9 cellular contexts compared by ENCODE assay signal in the genomic region with DNA sequence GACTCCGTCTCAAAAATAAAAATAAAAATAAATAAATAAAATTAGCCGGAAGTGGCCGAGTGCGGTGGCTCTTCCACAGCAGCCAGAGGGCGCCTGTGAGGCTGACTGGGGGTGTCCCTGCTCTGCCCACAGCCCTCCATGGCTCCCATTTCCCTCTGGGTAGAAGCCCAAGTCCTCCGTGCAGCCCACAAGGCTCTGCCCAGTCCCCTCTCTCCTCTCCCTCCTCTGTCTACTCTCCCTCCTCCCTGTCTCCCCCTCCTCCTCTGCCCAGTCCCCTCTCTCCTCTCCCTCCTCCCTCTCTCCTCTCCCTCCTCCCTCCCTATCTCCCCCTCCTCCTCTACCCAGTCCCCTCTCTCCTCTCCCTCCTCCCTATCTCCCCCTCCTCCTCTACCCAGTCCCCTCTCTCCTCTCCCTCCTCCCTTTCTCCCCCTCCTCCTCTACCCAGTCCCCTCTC. TPM values are rescaled to one million over a fixed set of nuclear protein-coding genes. Genes with fewer than 3 reads are reported as not detected.
DNase-seq lines count a peak whose midpoint lies in the region; ATAC-seq and TF ChIP-seq lines count a peak whose summit lies in the region.
"Had no signal": no experiment of that assay in that cellular context is flagged by ENCODE, and none has a peak within 500 bp of the region (broad histone marks: within the 10 kb centered on the region; RNA-seq: fewer than 3 reads in every experiment).

No MANE protein-coding gene starts in this region.

- H3K27me3 Mint-ChIP-seq in Caco-2 (ENCODE audit: insufficient read depth, unreplicated experiment): no peaks in the 10 kb centered on the region
- H3K27me3 Mint-ChIP-seq in WTC11 (ENCODE audit: low read depth): no peaks in the 10 kb centered on the region; the same call in 1 of the 2 replicates

- H3K27me3 ChIP-seq in Caco-2 (replicated peaks; ENCODE audit: control insufficient read depth, insufficient read depth, low read length): no peaks in the 10 kb centered on the region

- intact Hi-C loops in Caco-2 (cut with micrococcal nuclease; ENCODE audit: unreplicated experiment): loop anchor here (5.0 to 10.0 kb wide), 2 partner anchors 93 to 211 kb away; a partner anchor contains a TSS

- H3K4me1 Mint-ChIP-seq in Caco-2 (ENCODE audit: low read depth, unreplicated experiment): no peaks in the 10 kb centered on the region
- no peaks in the 10 kb centered on the region for H3K4me1 Mint-ChIP-seq in WTC11

- POLR2A ChIA-PET in Caco-2 (lab: Charles Lee): no interaction called here
- POLR2A ChIA-PET in WTC11 (lab: Charles Lee): no interaction called here

- DNase-seq in Caco-2: peak; percentile 53 to 63
- peak; percentile 53 for DNase-seq in HuH-7 (ENCODE audit: low spot score)
- DNase-seq in WTC11 (ENCODE audit: low spot score): no peak
- DNase-seq in fibroblast of peridontal ligament (ENCODE audit: extremely low read depth): peak; percentile 41
- peak in 2 of 3 donors; percentile 12 to 23 for DNase-seq in stimulated activated CD4-positive, alpha-beta T cell treated with anti-CD3 and anti-CD28 coated beads, TNF-alpha, amount 100 ng/mL, for 48 hours (ENCODE audit: low read depth in 3 of 3)
- no peak for DNase-seq in GDM1 (lab: John Stamatoyannopoulos, UW)

- CTCF ChIA-PET in Caco-2 (lab: Charles Lee): no interaction called here
- CTCF ChIA-PET in WTC11 (lab: Charles Lee): interaction anchor here (1.7 kb wide), 1 partner anchor 90 kb away, joined by 5 read pairs; no protein-coding TSS in a partner anchor

- no TSS peak for BruUV-seq in Caco-2 (replicated peaks; lab: Mats Ljungman, UMichigan)

- no peaks in the 10 kb centered on the region for H3K36me3 ChIP-seq in Caco-2 (ENCODE audit: control insufficient read depth, insufficient read depth, low read length)

- ATAC-seq in WTC11 (no peak), HG02938 (IDR thresholded peaks at IDR 0.05; ENCODE audit: unreplicated experiment) (no peak), GM18502 (IDR thresholded peaks at IDR 0.05; ENCODE audit: poor library complexity, unreplicated experiment) (no peak)

- H3K4me3 ChIP-seq in Caco-2 (ENCODE audit: low read depth, low read length): no peak overlapping the region

- H3K36me3 Mint-ChIP-seq in Caco-2 (ENCODE audit: insufficient read depth, unreplicated experiment) (peaks cover 12% of the 10 kb centered on the region), WTC11 (no peaks in the 10 kb centered on the region)
- H3K36me3 Mint-ChIP-seq: IgD-negative memory B cell had no signal

- peak; percentile 29 for TF ChIP-seq CTCF in Caco-2 (IDR thresholded peaks at IDR 0.05; ENCODE audit: insufficient read depth in 1 of 2, low read depth in 1 of 2, low read length in 1 of 2, severe bottlenecking in 1 of 2, unreplicated experiment in 1 of 2)
- TF ChIP-seq CTCF in WTC11 (IDR thresholded peaks at IDR 0.05): no peak

- H3K27ac Mint-ChIP-seq in Caco-2 (ENCODE audit: unreplicated experiment): no peak overlapping the region
- no peak overlapping the region for H3K27ac Mint-ChIP-seq in WTC11
- H3K27ac Mint-ChIP-seq: IgD-negative memory B cell had no signal

- no peak overlapping the region for H3K4me3 Mint-ChIP-seq in Caco-2 (ENCODE audit: unreplicated experiment)
- no peak overlapping the region for H3K4me3 Mint-ChIP-seq in WTC11
- H3K4me3 Mint-ChIP-seq: IgD-negative memory B cell had no signal

- H3K9me3 Mint-ChIP-seq in Caco-2 (ENCODE audit: unreplicated experiment) (no peaks in the 10 kb centered on the region), WTC11 (no peaks in the 10 kb centered on the region)
- H3K9me3 Mint-ChIP-seq: IgD-negative memory B cell had no signal

- H3K9me3 ChIP-seq in Caco-2: no peaks in the 10 kb centered on the region

- no peaks in the 10 kb centered on the region for H3K4me1 ChIP-seq in Caco-2

TF ChIP-seq in WTC11, 78 proteins besides CTCF, POLR2A, EP300 and RAD21:
- peak; percentile 81 for TF ChIP-seq ZNF263 (CRISPR knock-in tag; IDR thresholded peaks at IDR 0.05; ENCODE audit: low read depth)
- 0 out of 2 replicates have a peak, but pooled peaks have one; percentile 29 for TF ChIP-seq GTF2I (CRISPR knock-in tag; conservative IDR thresholded peaks at IDR 0.05)
- TF ChIP-seq NR3C1 (CRISPR knock-in tag; conservative IDR thresholded peaks at IDR 0.05; ENCODE audit: low read depth): no peak

RNA-seq across cellular contexts. Expression of a gene that starts 20.4 kb away (rescaled TPM):
- total RNA-seq in Caco-2 (2022) (27.8 and 36.4 TPM in 2 replicates), WTC11 (2021) (0.66 to 0.78 TPM (median 0.70 TPM) in 3 replicates)

RNA-seq across cellular contexts. Expression of a gene that starts 25.9 kb away (rescaled TPM):
- total RNA-seq in Caco-2 (2022) (510 and 522 TPM in 2 replicates), WTC11 (2021) (663 to 692 TPM (median 680 TPM) in 3 replicates)

RNA-seq across cellular contexts. Expression of a gene that starts 50.4 kb away (rescaled TPM):
- total RNA-seq in Caco-2 (2022): 5.1 and 7.1 TPM in 2 replicates
- 60.6 to 86.8 TPM (median 83.9 TPM) in 3 replicates for total RNA-seq in WTC11 (2021)

RNA-seq across cellular contexts. Expression of a gene that starts 56.3 kb away (rescaled TPM):
- not detected in 2 replicates for total RNA-seq in Caco-2 (2022)
- 1.2 to 3.3 TPM (median 2.5 TPM) in 3 replicates for total RNA-seq in WTC11 (2021)

Comparison
In these comparisons a context has a peak if more than half of its experiments do, and no peak if none do; other contexts are left out.
1. DNase-seq: peak in Caco-2 (2 of 2), HuH-7 (single experiment), fibroblast of peridontal ligament (single experiment) and stimulated activated CD4-positive, alpha-beta T cell treated with anti-CD3 and anti-CD28 coated beads, TNF-alpha, amount 100 ng/mL, for 48 hours (2 of 3); none in WTC11 (single experiment) and GDM1 (single experiment).
2. RNA of a gene that starts 20.4 kb away (total RNA-seq): 27.8 to 36.4 TPM in Caco-2; 0.66 to 0.78 TPM in WTC11; every median in the first group is over 10 times any median in the second.